In the genomic region with DNA sequence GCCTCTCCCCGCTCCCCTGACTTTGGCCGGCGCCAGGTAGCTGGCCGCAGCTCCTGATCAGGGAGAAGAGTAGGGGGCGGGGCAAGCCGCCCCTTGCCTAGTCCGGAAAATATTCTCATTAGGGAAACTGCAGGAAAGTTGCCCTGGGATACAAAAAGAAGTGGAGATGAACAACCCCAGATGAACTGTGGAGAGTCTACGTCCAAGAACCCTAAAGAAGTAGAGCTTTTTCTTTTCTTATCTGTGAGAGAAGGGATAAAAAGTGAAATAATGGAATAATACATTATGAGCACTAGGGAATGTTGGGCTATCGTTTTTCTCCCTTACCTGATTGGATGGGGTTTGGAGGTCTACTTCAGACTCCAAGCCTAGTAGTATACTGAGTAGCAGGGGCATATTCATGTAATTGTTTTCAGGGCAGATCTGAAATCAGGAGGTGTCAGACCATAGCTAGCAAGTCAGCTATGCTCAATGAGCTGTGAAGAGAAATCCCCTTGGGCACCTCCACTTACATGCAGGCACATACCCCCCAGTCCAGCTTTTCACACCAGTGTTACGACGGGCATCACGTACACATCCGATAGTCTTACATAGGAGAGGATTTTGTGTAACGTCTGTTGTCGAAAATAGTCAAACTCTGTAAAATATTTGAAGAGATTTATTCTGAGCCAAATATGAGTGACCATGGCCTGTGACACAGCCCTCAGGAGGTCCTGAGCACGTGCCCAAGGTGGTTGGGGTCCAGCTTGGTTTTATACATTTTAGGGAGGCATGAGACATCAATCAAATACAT, we compare ENCODE assay signal across 8 cellular contexts. TPM values are rescaled to one million over a fixed set of nuclear protein-coding genes. Genes with fewer than 3 reads are reported as not detected.
DNase-seq lines count a peak whose midpoint lies in the region; FAIRE-seq and TF ChIP-seq lines count a peak whose summit lies in the region.

No MANE protein-coding gene starts in this region.

- H2BK20ac ChIP-seq in H1 (ENCODE audit: low read length) = no peak overlapping the region

- no peak for TF ChIP-seq RAD21 in H1 (IDR thresholded peaks at IDR 0.05 in 1 of 2, conservative IDR thresholded peaks at IDR 0.05 in 1 of 2; ENCODE audit: low read depth in 2 of 2, low read length in 2 of 2)

- H2AFZ ChIP-seq in H1 (ENCODE audit: low read length) (no peak overlapping the region; the same call in 1 of the 2 replicates), neural progenitor cell (replicated peaks) (peak overlapping the region; percentile 85)

- no peaks in the 10 kb centered on the region for H3K79me2 ChIP-seq in H1 (ENCODE audit: control insufficient read depth in 1 of 2, insufficient read depth in 2 of 2, low read length in 2 of 2)
- H3K79me2 ChIP-seq in neural progenitor cell (ENCODE audit: low read depth) = no peaks in the 10 kb centered on the region

- no peak overlapping the region for H2BK5ac ChIP-seq in H1 (ENCODE audit: low read depth, low read length)

- H3K27ac Mint-ChIP-seq in neural progenitor cell = no peak overlapping the region

- H3K36me3 ChIP-seq in H1 (ENCODE audit: control insufficient read depth in 2 of 4, insufficient read depth in 4 of 4, low read length in 3 of 4) (no peaks in the 10 kb centered on the region), neural progenitor cell (no peaks in the 10 kb centered on the region)

- H3K9me3 ChIP-seq in H1 (ENCODE audit: insufficient read depth in 2 of 2, low read depth in 1 of 2, low read length in 1 of 2) (no peaks in the 10 kb centered on the region), neural progenitor cell (ENCODE audit: low read depth) (no peaks in the 10 kb centered on the region)

- peaks cover 3% of the 10 kb centered on the region for H3K27me3 Mint-ChIP-seq in neural progenitor cell (ENCODE audit: insufficient read depth, low read depth)

- H2AK5ac ChIP-seq in H1 (ENCODE audit: low read depth, low read length) = no peak overlapping the region

- H3K4me1 ChIP-seq in H1 (replicated peaks in 1 of 4; ENCODE audit: control insufficient read depth in 3 of 4, insufficient read depth in 4 of 4, low read length in 3 of 4) = peaks cover 5 to 13% (median 8%) of the 10 kb centered on the region in 4 experiments
- peaks cover 5% of the 10 kb centered on the region for H3K4me1 ChIP-seq in neural progenitor cell

- no peak overlapping the region; a peak in 2 of 7 replicates for H3K9ac ChIP-seq in H1 (replicated peaks in 1 of 4; ENCODE audit: extremely low read depth in 1 of 4, low read depth in 3 of 4, low read length in 3 of 4)
- H3K9ac ChIP-seq in neural progenitor cell = peak overlapping the region; percentile 9

- peak overlapping the region; percentile 91 for H3K4me3 Mint-ChIP-seq in neural progenitor cell

- no peak overlapping the region for H4K91ac ChIP-seq in H1 (replicated peaks; ENCODE audit: insufficient read length, low read length)

- H3K27me3 ChIP-seq in H1 (replicated peaks in 1 of 4; ENCODE audit: control insufficient read depth in 3 of 4, extremely low read depth in 1 of 4, insufficient read depth in 3 of 4, low read length in 3 of 4) = peaks cover 6 to 27% (median 23%) of the 10 kb centered on the region in 4 experiments
- H3K27me3 ChIP-seq in neural progenitor cell = peaks cover 27% of the 10 kb centered on the region

- CTCF ChIA-PET in H1 (lab: Charles Lee; ENCODE audit: partially characterized antibody) = interaction anchor here (0.7 to 1.5 kb wide), 14 partner anchors 12 to 712 kb away, joined by 3 to 5 read pairs (median 3); no protein-coding TSS in a partner anchor

- peaks cover 0 to 7% of the 10 kb centered on the region in 2 experiments for H4K20me1 ChIP-seq in H1 (replicated peaks in 1 of 2; ENCODE audit: control insufficient read depth in 1 of 2, insufficient read depth in 2 of 2, low read length in 2 of 2)
- no peaks in the 10 kb centered on the region for H4K20me1 ChIP-seq in neural progenitor cell (ENCODE audit: low read depth)

- peak; percentile 88 for DNase-seq in DMS53 treated with DMSO at 0.1 percent for 48 hours (lab: John Stamatoyannopoulos, UW; ENCODE audit: unreplicated experiment)
- peak; percentile 44 for DNase-seq in GM20000 (ENCODE audit: low spot score)
- DNase-seq in NCI-H510A treated with DMSO at 0.1 percent for 48 hours (lab: John Stamatoyannopoulos, UW) = peak; percentile 84
- peak in 1 of 2 experiments; percentile 21 for DNase-seq in H1 (ENCODE audit: low read depth in 1 of 2, low spot score in 2 of 2)
- DNase-seq in neural progenitor cell (ENCODE audit: low spot score) = no peak
- no peak for DNase-seq in epidermal melanocyte (ENCODE audit: insufficient read length, low spot score)
- no peak for DNase-seq in activated CD4-positive, alpha-beta T cell treated with anti-CD3 and anti-CD28 coated beads for 1 hour
- no peak for DNase-seq in OCI-M2 (lab: John Stamatoyannopoulos, UW; ENCODE audit: unreplicated experiment)

- H3K4me2 ChIP-seq in H1 (ENCODE audit: insufficient read depth in 1 of 2, low read depth in 2 of 2, low read length in 2 of 2) = peak overlapping the region; percentile 96 to 99
- peak overlapping the region; percentile 82 for H3K4me2 ChIP-seq in neural progenitor cell

- H3K18ac ChIP-seq in H1 (ENCODE audit: extremely low read depth, low read length) = peak overlapping the region; percentile 13

- peaks cover 15% of the 10 kb centered on the region for H3K23me2 ChIP-seq in H1 (ENCODE audit: low read depth, low read length)

- WGBS in H1 (ENCODE audit: extremely low coverage in 1 of 2, insufficient coverage in 1 of 2, insufficient read length in 1 of 2, insufficient replicate concordance in 2 of 2, low coverage in 1 of 2, low lambda C conversion rate in 2 of 2, missing lambda C conversion rate in 1 of 2), 2 experiments = 34% methylated on average over 16 of the region's 16 CpGs; no CpG with 5 or more reads in 1 of the 2 experiments

- H3K14ac ChIP-seq in H1 (ENCODE audit: insufficient read length) = no peak overlapping the region

- H4K8ac ChIP-seq in H1 (ENCODE audit: extremely low read depth, insufficient read depth, low read length) = no peak overlapping the region

- no peak overlapping the region for H4K5ac ChIP-seq in H1 (ENCODE audit: insufficient read length, low read depth, low read length)

- H2BK12ac ChIP-seq in H1 (ENCODE audit: low read depth, low read length) = no peak overlapping the region; the same call in 1 of the 2 replicates

- H3K27ac ChIP-seq in H1 (ENCODE audit: low read depth, low read length) = no peak overlapping the region
- H3K27ac ChIP-seq in neural progenitor cell = no peak overlapping the region

- peaks cover 16% of the 10 kb centered on the region for H3K4me1 Mint-ChIP-seq in neural progenitor cell

- H3K56ac ChIP-seq in H1 (replicated peaks; ENCODE audit: insufficient read length, low read depth, low read length) = no peak overlapping the region

- no peak for FAIRE-seq in H1 (lab: Jason Lieb, UNC)

- no peak overlapping the region for H3K23ac ChIP-seq in H1 (ENCODE audit: insufficient read length)

- no peak overlapping the region for H3K4ac ChIP-seq in H1 (replicated peaks; ENCODE audit: insufficient read length, low read depth, low read length)

- peaks cover 3% of the 10 kb centered on the region for H3K36me3 Mint-ChIP-seq in neural progenitor cell

- H3K79me1 ChIP-seq in H1 (ENCODE audit: low read depth, low read length) = no peaks in the 10 kb centered on the region

- H3K9me3 Mint-ChIP-seq in neural progenitor cell = peaks cover 3% of the 10 kb centered on the region

- TF ChIP-seq CTCF in GM20000 (IDR thresholded peaks at IDR 0.05; ENCODE audit: extremely low read depth, missing control alignments) = no peak
- no peak for TF ChIP-seq CTCF in H1 (IDR thresholded peaks at IDR 0.05; ENCODE audit: control extremely low read depth in 1 of 3, insufficient read depth in 1 of 3, low read depth in 1 of 3, low read length in 3 of 3)
- TF ChIP-seq CTCF in neural progenitor cell (IDR thresholded peaks at IDR 0.05) = no peak

- H3K4me3 ChIP-seq in H1 (ENCODE audit: extremely low read depth in 1 of 4, insufficient read depth in 2 of 4, low read depth in 3 of 4, low read length in 4 of 4) = peak overlapping the region; percentile 49 to 78 (median 60)
- H3K4me3 ChIP-seq in neural progenitor cell = peak overlapping the region; percentile 61

- POLR2A ChIA-PET in H1 (lab: Charles Lee; ENCODE audit: partially characterized antibody) = interaction anchor here (1.3 to 3.0 kb wide), 2 partner anchors 12 to 28 kb away, joined by 3 to 13 read pairs; no protein-coding TSS in a partner anchor

- no peak for TF ChIP-seq POLR2A in H1 (IDR thresholded peaks at IDR 0.05; ENCODE audit: control extremely low read depth in 1 of 2, low read depth in 2 of 2, low read length in 2 of 2)

- no peak for TF ChIP-seq EP300 in H1 (IDR thresholded peaks at IDR 0.05; ENCODE audit: borderline replicate concordance in 1 of 2, low read depth in 2 of 2, low read length in 2 of 2)

- H2BK120ac ChIP-seq in H1 (replicated peaks; ENCODE audit: low read depth, low read length) = no peak overlapping the region

- peaks cover 25% of the 10 kb centered on the region for H3F3A ChIP-seq in neural progenitor cell (ENCODE audit: low read depth)

- H2BK15ac ChIP-seq in H1 (ENCODE audit: low read length) = no peak overlapping the region; the same call in 1 of the 2 replicates

TF ChIP-seq in H1, 55 proteins besides CTCF, POLR2A, EP300 and RAD21:
- TF ChIP-seq CHD1 (IDR thresholded peaks at IDR 0.05; ENCODE audit: low read depth, low read length) (no peak), SIN3A (conservative IDR thresholded peaks at IDR 0.05 in 1 of 2, IDR thresholded peaks at IDR 0.05 in 1 of 2; ENCODE audit: low read depth in 1 of 2, low read length in 2 of 2) (0 out of 4 replicates have a peak, but pooled peaks of 1 of the 2 experiments have one; percentile 8)

RNA-seq across cellular contexts. Expression of a gene that starts 1.7 kb away (rescaled TPM):
- total RNA-seq in H1 (2021; fragmentation: NEBNext Ultra II Directional; extraction: Animal tissue kit (Norgen Biotek cat#: 25700)) = 1.2 and 1.5 TPM in 2 replicates
- 1.2 and 1.6 TPM in 2 replicates for polyA plus RNA-seq in H1 (2011; rRNA removed)
- polyA plus RNA-seq in H1 (2011; cell fraction: cytosol; rRNA removed) = 1.6 TPM
- polyA plus RNA-seq in H1 (2011; cell fraction: nucleus; rRNA removed) = 2.2 TPM
- 0.59 to 1.1 TPM (median 0.71 TPM) in 4 replicates for polyA plus RNA-seq in H1 (2012, experiment 1 of 2)
- 0.25 TPM for polyA plus RNA-seq in H1 (2012, experiment 2 of 2)
- polyA plus RNA-seq in H1 (2013, experiment 1 of 2) = 0.75 TPM
- 0.92 TPM for polyA plus RNA-seq in H1 (2013, experiment 2 of 2)
- polyA minus RNA-seq in H1 (2011; rRNA and poly(A)+ RNA removed) = 2.4 and 3.1 TPM in 2 replicates
- 1.5 TPM for polyA minus RNA-seq in H1 (2011; cell fraction: cytosol; rRNA and poly(A)+ RNA removed)
- 4.6 TPM for polyA minus RNA-seq in H1 (2011; cell fraction: nucleus; rRNA and poly(A)+ RNA removed)
- 2.4 and 2.6 TPM in 2 replicates for total RNA-seq in neural progenitor cell (ENCODE audit: low replicate concordance)

Comparison
In these comparisons a context has a peak if more than half of its experiments do, and no peak if none do; other contexts are left out.
1. DNase-seq: peak in DMS53 treated with DMSO at 0.1 percent for 48 hours (single experiment), GM20000 (single experiment) and NCI-H510A treated with DMSO at 0.1 percent for 48 hours (single experiment); none in neural progenitor cell (single experiment), epidermal melanocyte (single experiment), activated CD4-positive, alpha-beta T cell treated with anti-CD3 and anti-CD28 coated beads for 1 hour (single experiment) and OCI-M2 (single experiment).